Comparison of ENCODE assay signal across 11 cellular contexts in genomic region chr6:152848919-152849318, GRCh38.
"Had no signal": no experiment of that assay in that cellular context is flagged by ENCODE, and none has a peak within 500 bp of the region (broad histone marks: within the 10 kb centered on the region; RNA-seq: fewer than 3 reads in every experiment).

No MANE protein-coding gene starts in this region.

- H2AFZ ChIP-seq: GM23248, GM23338 had no signal

- H3K9ac ChIP-seq: GM23248 had no signal

- FAIRE-seq: H1, H54 had no signal

- H3K4me3 ChIP-seq: GM23248, GM23338, HAP-1 had no signal

- H3K27ac ChIP-seq: GM23248 had no signal

- H3K4me2 ChIP-seq: GM23338 had no signal

- H3K36me3 ChIP-seq: HAP-1 had no signal

- ATAC-seq: GM23338, HCT116 had no signal

- H3K9me3 ChIP-seq: HAP-1 had no signal

- DNase-seq: GM23248, GOT3, H7, H9, HCEC 1CT, HFFc6 had no signal

- H3K4me1 ChIP-seq: HAP-1 had no signal
